In genomic region chr1:155038602-155039307, GRCh38 we compare ENCODE assay signal across 12 cellular contexts. TPM values are rescaled to one million over a fixed set of nuclear protein-coding genes. Genes with fewer than 3 reads are reported as not detected.
DNase-seq lines count a peak whose midpoint lies in the region; ATAC-seq, FAIRE-seq and TF ChIP-seq lines count a peak whose summit lies in the region.
"Had no signal": no experiment of that assay in that cellular context is flagged by ENCODE, and none has a peak within 500 bp of the region (broad histone marks: within the 10 kb centered on the region; RNA-seq: fewer than 3 reads in every experiment).

No MANE protein-coding gene starts in this region.

- no peak overlapping the region for H3K27ac Mint-ChIP-seq in activated T-cell treated with anti-CD3 and anti-CD28 coated beads, Interleukin-2, amount 50 U/mL, for 24 hours
- no peak overlapping the region for H3K27ac Mint-ChIP-seq in progenitor cell of endocrine pancreas
- no peak overlapping the region for H3K27ac Mint-ChIP-seq in naive thymus-derived CD8-positive, alpha-beta T cell
- H3K27ac Mint-ChIP-seq: activated CD4-positive, alpha-beta T cell treated with anti-CD3 and anti-CD28 coated beads, Interleukin-2, amount 10 ng/mL, durations not matched to agents 24 days and 14 days had no signal

- no peak for ATAC-seq in HepG2
- peak; percentile 89 for ATAC-seq in left lung
- no peak for ATAC-seq in naive thymus-derived CD8-positive, alpha-beta T cell
- ATAC-seq in GM18519 (IDR thresholded peaks at IDR 0.05; ENCODE audit: low FRiP score, unreplicated experiment), result no peak

- POLR2A ChIA-PET in HepG2 (lab: Yijun Ruan, JAX), result interaction anchor here (0.9 kb wide), 1 partner anchor 10 kb away, joined by 3 read pairs; no protein-coding TSS in a partner anchor
- POLR2A ChIA-PET in naive thymus-derived CD8-positive, alpha-beta T cell (lab: Charles Lee), result interaction anchor here (0.7 kb wide), 1 partner anchor 271 kb away, joined by 4 read pairs; no protein-coding TSS in a partner anchor

- no peaks in the 10 kb centered on the region for H4K20me1 ChIP-seq in HepG2 (ENCODE audit: insufficient read depth, low read length)
- no peaks in the 10 kb centered on the region for H4K20me1 ChIP-seq in mammary epithelial cell (ENCODE audit: insufficient read depth, low read length)

- peaks cover 2% of the 10 kb centered on the region for H3K27me3 Mint-ChIP-seq in activated T-cell treated with anti-CD3 and anti-CD28 coated beads, Interleukin-2, amount 50 U/mL, for 24 hours
- H3K27me3 Mint-ChIP-seq in progenitor cell of endocrine pancreas, result peaks cover 23% of the 10 kb centered on the region
- H3K27me3 Mint-ChIP-seq in naive thymus-derived CD8-positive, alpha-beta T cell, result peaks cover 1 to 19% (median 5%) of the 10 kb centered on the region in 5 donors

- TF ChIP-seq CTCF in liver (IDR thresholded peaks at IDR 0.05; ENCODE audit: low read depth, low read length, missing input control) (no peak), HepG2 (CRISPR knock-in tag; IDR thresholded peaks at IDR 0.05) (no peak), mammary epithelial cell (conservative IDR thresholded peaks at IDR 0.05 in 1 of 2, IDR thresholded peaks at IDR 0.05 in 1 of 2; ENCODE audit: extremely low read depth in 1 of 2, insufficient read depth in 1 of 2, low read depth in 1 of 2, low read length in 2 of 2) (no peak), left lung (IDR thresholded peaks at IDR 0.05) (no peak), progenitor cell of endocrine pancreas (IDR thresholded peaks at IDR 0.05; ENCODE audit: unreplicated experiment) (no peak)

- WGBS in liver, result 47% methylated on average over 8 of the region's 8 CpGs
- WGBS in HepG2 (ENCODE audit: low lambda C conversion rate), result 12% methylated on average over 8 of the region's 8 CpGs
- WGBS in mammary epithelial cell (ENCODE audit: low coverage, missing lambda C conversion rate), result 51% methylated on average over 6 of the region's 8 CpGs

- H3K27me3 ChIP-seq in liver (ENCODE audit: control insufficient read depth in 4 of 4, insufficient read depth in 4 of 4, low read length in 3 of 4) (no peaks in the 10 kb centered on the region), HepG2 (ENCODE audit: control insufficient read depth in 1 of 2, insufficient read depth in 2 of 2, low read length in 2 of 2) (peaks cover 12 to 51% of the 10 kb centered on the region in 2 experiments), mammary epithelial cell (ENCODE audit: insufficient read depth, low read length) (no peaks in the 10 kb centered on the region), left lung (no peaks in the 10 kb centered on the region)

- no peak for TF ChIP-seq EP300 in HepG2 (IDR thresholded peaks at IDR 0.05; ENCODE audit: low read depth in 2 of 2, low read length in 2 of 2)
- no peak for TF ChIP-seq EP300 in HepG2 (CRISPR knock-in tag; IDR thresholded peaks at IDR 0.05; ENCODE audit: borderline replicate concordance)

- no peak for FAIRE-seq in HepG2 (lab: Jason Lieb, UNC)
- FAIRE-seq: colon had no signal

- H3K36me3 ChIP-seq in liver (ENCODE audit: control insufficient read depth in 4 of 4, insufficient read depth in 3 of 4, low read depth in 1 of 4, low read length in 3 of 4) (no peaks in the 10 kb centered on the region), HepG2 (replicated peaks in 1 of 2; ENCODE audit: control insufficient read depth in 1 of 2, insufficient read depth in 2 of 2, low read length in 2 of 2) (no peaks in the 10 kb centered on the region), mammary epithelial cell (ENCODE audit: insufficient read depth, low read length) (no peaks in the 10 kb centered on the region), left lung (no peaks in the 10 kb centered on the region)

- no peak for TF ChIP-seq POLR2A in HepG2 (IDR thresholded peaks at IDR 0.05; ENCODE audit: insufficient read depth in 1 of 2, low read depth in 2 of 2, low read length in 2 of 2)

- H3K9me3 ChIP-seq in liver (ENCODE audit: control insufficient read depth in 4 of 4, low read length in 3 of 4), result no peaks in the 10 kb centered on the region
- H3K9me3 ChIP-seq in HepG2 (ENCODE audit: low read length), result no peaks in the 10 kb centered on the region
- no peaks in the 10 kb centered on the region for H3K9me3 ChIP-seq in mammary epithelial cell (replicated peaks; ENCODE audit: insufficient read depth, low read length)
- H3K9me3 ChIP-seq in left lung, result no peaks in the 10 kb centered on the region

- H3K27ac ChIP-seq in liver (ENCODE audit: low read depth in 1 of 2, low read length in 2 of 2) (peak overlapping the region in 1 of 2 donors; percentile 38), HepG2 (ENCODE audit: extremely low read length, insufficient read depth, low read length) (no peak overlapping the region), mammary epithelial cell (ENCODE audit: insufficient read depth, low read depth, low read length) (peak overlapping the region; percentile 33), left lung (peak overlapping the region in 1 of 2 donors; percentile 19)

- H3K4me2 ChIP-seq in HepG2 (ENCODE audit: low read depth, low read length) (no peak overlapping the region), mammary epithelial cell (ENCODE audit: insufficient read depth, low read depth, low read length) (peak overlapping the region; percentile 17)

- no peak for DNase-seq in HepG2 (ENCODE audit: low spot score)
- peak; percentile 92 for DNase-seq in mammary epithelial cell
- peak in 1 of 2 donors; percentile 54 for DNase-seq in left lung
- DNase-seq in activated T-cell treated with anti-CD3 and anti-CD28 coated beads, Interleukin-2, amount 50 U/mL, for 24 hours, result no peak
- DNase-seq in progenitor cell of endocrine pancreas (ENCODE audit: low spot score, unreplicated experiment), result no peak
- DNase-seq in naive thymus-derived CD8-positive, alpha-beta T cell, result no peak
- DNase-seq: activated CD4-positive, alpha-beta T cell treated with anti-CD3 and anti-CD28 coated beads, Interleukin-2, amount 10 ng/mL, durations not matched to agents 24 days and 14 days; activated gamma-delta T cell; NCI-H526 had no signal

- BruUV-seq in HepG2 (replicated peaks; lab: Mats Ljungman, UMichigan) (no TSS peak), mammary epithelial cell (replicated peaks; lab: Mats Ljungman, UMichigan) (no TSS peak)

- dilution Hi-C loops in mammary epithelial cell (cut with HindIII; ENCODE audit: low sequenced_read_pairs), result no loop called here

- CTCF ChIA-PET in HepG2 (lab: Yijun Ruan, JAX; ENCODE audit: low intra/inter-chr PET ratio, low total read pairs) (no interaction called here), mammary epithelial cell (lab: Charles Lee; ENCODE audit: low non-redundant PET) (interaction anchor here (0.6 to 1.1 kb wide), 3 partner anchors 9 to 46 kb away, joined by 4 to 5 read pairs (median 5); no protein-coding TSS in a partner anchor)

- no peak overlapping the region for H2AFZ ChIP-seq in HepG2 (ENCODE audit: low read length)
- peak overlapping the region; percentile 54 for H2AFZ ChIP-seq in mammary epithelial cell (ENCODE audit: low read depth, low read length)

- H3K4me3 Mint-ChIP-seq in activated T-cell treated with anti-CD3 and anti-CD28 coated beads, Interleukin-2, amount 50 U/mL, for 24 hours, result no peak overlapping the region
- H3K4me3 Mint-ChIP-seq in progenitor cell of endocrine pancreas (ENCODE audit: low read depth), result no peak overlapping the region
- H3K4me3 Mint-ChIP-seq in naive thymus-derived CD8-positive, alpha-beta T cell, result no peak overlapping the region
- H3K4me3 Mint-ChIP-seq: activated CD4-positive, alpha-beta T cell treated with anti-CD3 and anti-CD28 coated beads, Interleukin-2, amount 10 ng/mL, durations not matched to agents 24 days and 14 days had no signal

- H3K4me3 ChIP-seq in liver (ENCODE audit: low read depth in 1 of 3, low read length in 3 of 3), result no peak overlapping the region
- no peak overlapping the region for H3K4me3 ChIP-seq in HepG2 (replicated peaks in 1 of 3; ENCODE audit: insufficient read depth in 1 of 3, low read depth in 2 of 3, low read length in 3 of 3)
- H3K4me3 ChIP-seq in mammary epithelial cell (replicated peaks in 1 of 3; ENCODE audit: insufficient read depth in 1 of 3, low read depth in 2 of 3, low read length in 3 of 3), result no peak overlapping the region
- no peak overlapping the region for H3K4me3 ChIP-seq in left lung

- TF ChIP-seq RAD21 in liver (IDR thresholded peaks at IDR 0.05) (no peak), HepG2 (CRISPR knock-in tag; IDR thresholded peaks at IDR 0.05) (no peak)

- H3K36me3 Mint-ChIP-seq in activated T-cell treated with anti-CD3 and anti-CD28 coated beads, Interleukin-2, amount 50 U/mL, for 24 hours (ENCODE audit: low read depth), result no peaks in the 10 kb centered on the region
- H3K36me3 Mint-ChIP-seq in progenitor cell of endocrine pancreas (ENCODE audit: insufficient read depth), result no peaks in the 10 kb centered on the region
- no peaks in the 10 kb centered on the region for H3K36me3 Mint-ChIP-seq in naive thymus-derived CD8-positive, alpha-beta T cell

- intact Hi-C loops in HepG2 (cut with micrococcal nuclease; ENCODE audit: unreplicated experiment), result no loop called here
- intact Hi-C loops in mammary epithelial cell (cut with micrococcal nuclease), result no loop called here
- intact Hi-C loops in left lung (cut with DNase I), result no loop called here

- no peak overlapping the region for H3K9ac ChIP-seq in liver (ENCODE audit: low read depth in 1 of 2, low read length in 2 of 2)
- H3K9ac ChIP-seq in HepG2 (ENCODE audit: insufficient read depth, low read depth, low read length), result no peak overlapping the region
- no peak overlapping the region for H3K9ac ChIP-seq in mammary epithelial cell (ENCODE audit: insufficient read depth, low read length)

- in situ Hi-C loops in HepG2 (cut with HindIII; ENCODE audit: extremely low pct_ligation_motif_present, low pct_unique_long_range_greater_than_20kb) (no loop called here), mammary epithelial cell (cut with MboI; ENCODE audit: low sequenced_read_pairs in 2 of 2) (no loop called here)

- H3K9me3 Mint-ChIP-seq in activated T-cell treated with anti-CD3 and anti-CD28 coated beads, Interleukin-2, amount 50 U/mL, for 24 hours, result no peaks in the 10 kb centered on the region
- H3K9me3 Mint-ChIP-seq in progenitor cell of endocrine pancreas (ENCODE audit: low read depth), result no peaks in the 10 kb centered on the region
- no peaks in the 10 kb centered on the region for H3K9me3 Mint-ChIP-seq in naive thymus-derived CD8-positive, alpha-beta T cell
- H3K9me3 Mint-ChIP-seq: activated CD4-positive, alpha-beta T cell treated with anti-CD3 and anti-CD28 coated beads, Interleukin-2, amount 10 ng/mL, durations not matched to agents 24 days and 14 days had no signal

- H3K79me2 ChIP-seq in HepG2 (ENCODE audit: insufficient read depth, low read length) (no peaks in the 10 kb centered on the region), mammary epithelial cell (ENCODE audit: insufficient read depth, low read length) (no peaks in the 10 kb centered on the region)

- peaks cover 6 to 26% (median 17%) of the 10 kb centered on the region in 4 donors for H3K4me1 ChIP-seq in liver (ENCODE audit: control insufficient read depth in 4 of 4, insufficient read depth in 4 of 4, low read length in 3 of 4)
- H3K4me1 ChIP-seq in HepG2 (ENCODE audit: insufficient read depth, low read length), result peaks cover 35% of the 10 kb centered on the region
- peaks cover 30% of the 10 kb centered on the region for H3K4me1 ChIP-seq in mammary epithelial cell (ENCODE audit: insufficient read depth, low read length)
- H3K4me1 ChIP-seq in left lung, result peaks cover 0 to 28% of the 10 kb centered on the region in 2 donors

- no peaks in the 10 kb centered on the region for H3K4me1 Mint-ChIP-seq in activated T-cell treated with anti-CD3 and anti-CD28 coated beads, Interleukin-2, amount 50 U/mL, for 24 hours (ENCODE audit: low read depth)
- peaks cover 5% of the 10 kb centered on the region for H3K4me1 Mint-ChIP-seq in progenitor cell of endocrine pancreas (ENCODE audit: low read depth)
- H3K4me1 Mint-ChIP-seq in naive thymus-derived CD8-positive, alpha-beta T cell, result peaks cover 0 to under 1% (median 0%) of the 10 kb centered on the region in 4 donors

RNA-seq across cellular contexts. Expression of gene DCST1, which starts 5.1 kb away (rescaled TPM):
- not detected for total RNA-seq in liver
- not detected for polyA plus RNA-seq in liver
- total RNA-seq in HepG2 (2016; rRNA removed; fragmentation: Illumina TruSeq; extraction: Trizol), result not detected in 2 replicates
- not detected in 2 replicates for total RNA-seq in HepG2 (2016; cell fraction: cytosol; rRNA removed; fragmentation: Illumina TruSeq; extraction: Trizol; ENCODE audit: low read depth)
- not detected in 2 replicates for total RNA-seq in HepG2 (2016; cell fraction: insoluble cytoplasmic fraction; rRNA removed; fragmentation: Illumina TruSeq; extraction: Trizol)
- total RNA-seq in HepG2 (2016; cell fraction: membrane; rRNA removed; fragmentation: Illumina TruSeq; extraction: Trizol), result not detected in 2 replicates
- not detected in 2 replicates for total RNA-seq in HepG2 (2016; cell fraction: nucleus; rRNA removed; fragmentation: Illumina TruSeq; extraction: Trizol)
- polyA plus RNA-seq in HepG2 (2011; rRNA removed), result 0.04 TPM in 1 of 2 replicates, not detected in the other
- not detected in 2 replicates for polyA plus RNA-seq in HepG2 (2011; cell fraction: cytosol; rRNA removed)
- polyA plus RNA-seq in HepG2 (2011; cell fraction: nucleus; rRNA removed), result 0.19 and 0.24 TPM in 2 replicates
- polyA plus RNA-seq in HepG2 (2012), result not detected in 2 replicates
- not detected in 2 replicates for polyA plus RNA-seq in HepG2 (2016; cell fraction: cytosol; fragmentation: Illumina TruSeq; extraction: Trizol; ENCODE audit: low read depth)
- polyA plus RNA-seq in HepG2 (2016; cell fraction: insoluble cytoplasmic fraction; fragmentation: Illumina TruSeq; extraction: Trizol; ENCODE audit: low read depth), result not detected in 2 replicates
- polyA plus RNA-seq in HepG2 (2016; cell fraction: membrane; fragmentation: Illumina TruSeq; extraction: Trizol; ENCODE audit: low read depth), result not detected in 2 replicates
- polyA plus RNA-seq in HepG2 (2016; cell fraction: nucleus; fragmentation: Illumina TruSeq; extraction: Trizol; ENCODE audit: insufficient read depth, low read depth), result not detected in 2 replicates
- not detected in 2 replicates for polyA minus RNA-seq in HepG2 (2011; rRNA and poly(A)+ RNA removed; ENCODE audit: low replicate concordance)
- not detected in 2 replicates for polyA minus RNA-seq in HepG2 (2011; cell fraction: cytosol; rRNA and poly(A)+ RNA removed)
- not detected in 2 replicates for polyA minus RNA-seq in HepG2 (2011; cell fraction: nucleus; rRNA and poly(A)+ RNA removed)
- not detected for total RNA-seq in mammary epithelial cell
- not detected for polyA plus RNA-seq in mammary epithelial cell
- polyA minus RNA-seq in mammary epithelial cell, result not detected
- not detected for total RNA-seq in left lung
- total RNA-seq in progenitor cell of endocrine pancreas, result not detected in 2 replicates
- not detected for total RNA-seq in naive thymus-derived CD8-positive, alpha-beta T cell
- not detected for polyA plus RNA-seq in naive thymus-derived CD8-positive, alpha-beta T cell
- total RNA-seq: activated CD4-positive, alpha-beta T cell treated with anti-CD3 and anti-CD28 coated beads, Interleukin-2, amount 10 ng/mL, durations not matched to agents 24 days and 14 days had no signal

RNA-seq across cellular contexts. Expression of gene DCST2, which starts 5.2 kb away (rescaled TPM):
- total RNA-seq in liver (under 1 TPM in 1 of 2 donors, not detected in 1; 0.25 TPM), HepG2 (2016; rRNA removed; fragmentation: Illumina TruSeq; extraction: Trizol) (not detected in 2 replicates), mammary epithelial cell (under 1 TPM; 0.33 to 0.66 TPM), left lung (1 to 10 TPM in 1 of 2 donors, under 1 TPM in 1; 0.60 to 1.3 TPM), progenitor cell of endocrine pancreas (2.2 TPM in 2 replicates)
- polyA plus RNA-seq in liver (under 1 TPM; 0.27 to 0.53 TPM), HepG2 (2011; rRNA removed) (0.74 and 0.80 TPM in 2 replicates), mammary epithelial cell (0.15 TPM)
- total RNA-seq in HepG2 (2016; cell fraction: cytosol; rRNA removed; fragmentation: Illumina TruSeq; extraction: Trizol; ENCODE audit: low read depth), result not detected in 2 replicates
- total RNA-seq in HepG2 (2016; cell fraction: insoluble cytoplasmic fraction; rRNA removed; fragmentation: Illumina TruSeq; extraction: Trizol), result not detected in 2 replicates
- not detected in 2 replicates for total RNA-seq in HepG2 (2016; cell fraction: membrane; rRNA removed; fragmentation: Illumina TruSeq; extraction: Trizol)
- not detected in 2 replicates for total RNA-seq in HepG2 (2016; cell fraction: nucleus; rRNA removed; fragmentation: Illumina TruSeq; extraction: Trizol)
- polyA plus RNA-seq in HepG2 (2011; cell fraction: cytosol; rRNA removed), result 0.17 and 0.19 TPM in 2 replicates
- polyA plus RNA-seq in HepG2 (2011; cell fraction: nucleus; rRNA removed), result 7.8 and 11.4 TPM in 2 replicates
- 0.35 and 1.6 TPM in 2 replicates for polyA plus RNA-seq in HepG2 (2012)
- polyA plus RNA-seq in HepG2 (2016; cell fraction: cytosol; fragmentation: Illumina TruSeq; extraction: Trizol; ENCODE audit: low read depth), result 0.29 TPM in 1 of 2 replicates, not detected in the other
- not detected in 2 replicates for polyA plus RNA-seq in HepG2 (2016; cell fraction: insoluble cytoplasmic fraction; fragmentation: Illumina TruSeq; extraction: Trizol; ENCODE audit: low read depth)
- polyA plus RNA-seq in HepG2 (2016; cell fraction: membrane; fragmentation: Illumina TruSeq; extraction: Trizol; ENCODE audit: low read depth), result not detected in 2 replicates
- 0.29 TPM in 1 of 2 replicates, not detected in the other for polyA plus RNA-seq in HepG2 (2016; cell fraction: nucleus; fragmentation: Illumina TruSeq; extraction: Trizol; ENCODE audit: insufficient read depth, low read depth)
- polyA minus RNA-seq in HepG2 (2011; rRNA and poly(A)+ RNA removed; ENCODE audit: low replicate concordance), result 0.08 and 2.6 TPM in 2 replicates
- not detected in 2 replicates for polyA minus RNA-seq in HepG2 (2011; cell fraction: cytosol; rRNA and poly(A)+ RNA removed)
- polyA minus RNA-seq in HepG2 (2011; cell fraction: nucleus; rRNA and poly(A)+ RNA removed), result 0.37 TPM in 1 of 2 replicates, not detected in the other
- polyA minus RNA-seq in mammary epithelial cell, result not detected
- total RNA-seq in naive thymus-derived CD8-positive, alpha-beta T cell, result 1 to 10 TPM in 1 of 2 experiments, under 1 TPM in 1; 0.83 to 1.1 TPM
- polyA plus RNA-seq in naive thymus-derived CD8-positive, alpha-beta T cell, result not detected

RNA-seq across cellular contexts. Expression of gene ADAM15, which starts 12.4 kb away (rescaled TPM):
- total RNA-seq in liver (10 to 100 TPM; 10.8 to 26.8 TPM), HepG2 (2016; rRNA removed; fragmentation: Illumina TruSeq; extraction: Trizol) (12.3 and 25.6 TPM in 2 replicates), mammary epithelial cell (100 to 1,000 TPM; 111 to 127 TPM), left lung (100 to 1,000 TPM; 116 to 172 TPM), progenitor cell of endocrine pancreas (20.9 and 22.1 TPM in 2 replicates)
- polyA plus RNA-seq in liver (10 to 100 TPM; 16.0 to 19.0 TPM), HepG2 (2011; rRNA removed) (17.9 and 24.0 TPM in 2 replicates), mammary epithelial cell (129 TPM)
- 9.4 and 10.0 TPM in 2 replicates for total RNA-seq in HepG2 (2016; cell fraction: cytosol; rRNA removed; fragmentation: Illumina TruSeq; extraction: Trizol; ENCODE audit: low read depth)
- total RNA-seq in HepG2 (2016; cell fraction: insoluble cytoplasmic fraction; rRNA removed; fragmentation: Illumina TruSeq; extraction: Trizol), result 11.8 and 25.5 TPM in 2 replicates
- 12.6 and 15.4 TPM in 2 replicates for total RNA-seq in HepG2 (2016; cell fraction: membrane; rRNA removed; fragmentation: Illumina TruSeq; extraction: Trizol)
- total RNA-seq in HepG2 (2016; cell fraction: nucleus; rRNA removed; fragmentation: Illumina TruSeq; extraction: Trizol), result 22.9 and 27.4 TPM in 2 replicates
- 12.5 and 21.6 TPM in 2 replicates for polyA plus RNA-seq in HepG2 (2011; cell fraction: cytosol; rRNA removed)
- 100 and 115 TPM in 2 replicates for polyA plus RNA-seq in HepG2 (2011; cell fraction: nucleus; rRNA removed)
- polyA plus RNA-seq in HepG2 (2012), result 14.8 and 20.2 TPM in 2 replicates
- polyA plus RNA-seq in HepG2 (2016; cell fraction: cytosol; fragmentation: Illumina TruSeq; extraction: Trizol; ENCODE audit: low read depth), result 8.0 and 8.2 TPM in 2 replicates
- polyA plus RNA-seq in HepG2 (2016; cell fraction: insoluble cytoplasmic fraction; fragmentation: Illumina TruSeq; extraction: Trizol; ENCODE audit: low read depth), result 10.2 and 14.0 TPM in 2 replicates
- polyA plus RNA-seq in HepG2 (2016; cell fraction: membrane; fragmentation: Illumina TruSeq; extraction: Trizol; ENCODE audit: low read depth), result 11.2 and 16.1 TPM in 2 replicates
- 65.2 and 66.0 TPM in 2 replicates for polyA plus RNA-seq in HepG2 (2016; cell fraction: nucleus; fragmentation: Illumina TruSeq; extraction: Trizol; ENCODE audit: insufficient read depth, low read depth)
- 69.0 and 416 TPM in 2 replicates for polyA minus RNA-seq in HepG2 (2011; rRNA and poly(A)+ RNA removed; ENCODE audit: low replicate concordance)
- polyA minus RNA-seq in HepG2 (2011; cell fraction: cytosol; rRNA and poly(A)+ RNA removed), result 13.6 and 23.7 TPM in 2 replicates
- 19.4 and 22.5 TPM in 2 replicates for polyA minus RNA-seq in HepG2 (2011; cell fraction: nucleus; rRNA and poly(A)+ RNA removed)
- 284 TPM for polyA minus RNA-seq in mammary epithelial cell
- total RNA-seq in naive thymus-derived CD8-positive, alpha-beta T cell, result 10 to 100 TPM; 21.1 to 21.9 TPM
- polyA plus RNA-seq in naive thymus-derived CD8-positive, alpha-beta T cell, result 1 to 10 TPM; 2.8 to 4.5 (median 3.1) TPM

RNA-seq across cellular contexts. Expression of gene EFNA4, which starts 24.8 kb away (rescaled TPM):
- total RNA-seq in liver (1 to 10 TPM; 1.8 to 2.9 TPM), HepG2 (2016; rRNA removed; fragmentation: Illumina TruSeq; extraction: Trizol) (9.3 and 17.2 TPM in 2 replicates), mammary epithelial cell (1 to 10 TPM; 5.0 to 5.8 TPM), left lung (10 to 100 TPM in 1 of 2 donors, 1 to 10 TPM in 1; 8.6 to 11.2 TPM), progenitor cell of endocrine pancreas (45.5 and 46.8 TPM in 2 replicates)
- polyA plus RNA-seq in liver (1 to 10 TPM; 3.6 to 4.7 TPM), HepG2 (2011; rRNA removed) (12.0 and 13.9 TPM in 2 replicates), mammary epithelial cell (8.4 TPM)
- total RNA-seq in HepG2 (2016; cell fraction: cytosol; rRNA removed; fragmentation: Illumina TruSeq; extraction: Trizol; ENCODE audit: low read depth), result 7.3 and 8.5 TPM in 2 replicates
- total RNA-seq in HepG2 (2016; cell fraction: insoluble cytoplasmic fraction; rRNA removed; fragmentation: Illumina TruSeq; extraction: Trizol), result 11.0 and 17.1 TPM in 2 replicates
- 8.8 and 11.0 TPM in 2 replicates for total RNA-seq in HepG2 (2016; cell fraction: membrane; rRNA removed; fragmentation: Illumina TruSeq; extraction: Trizol)
- 11.6 and 14.7 TPM in 2 replicates for total RNA-seq in HepG2 (2016; cell fraction: nucleus; rRNA removed; fragmentation: Illumina TruSeq; extraction: Trizol)
- 10.6 and 13.8 TPM in 2 replicates for polyA plus RNA-seq in HepG2 (2011; cell fraction: cytosol; rRNA removed)
- 8.4 and 8.6 TPM in 2 replicates for polyA plus RNA-seq in HepG2 (2011; cell fraction: nucleus; rRNA removed)
- 6.5 and 7.0 TPM in 2 replicates for polyA plus RNA-seq in HepG2 (2012)
- 3.8 and 4.4 TPM in 2 replicates for polyA plus RNA-seq in HepG2 (2016; cell fraction: cytosol; fragmentation: Illumina TruSeq; extraction: Trizol; ENCODE audit: low read depth)
- 9.8 and 11.5 TPM in 2 replicates for polyA plus RNA-seq in HepG2 (2016; cell fraction: insoluble cytoplasmic fraction; fragmentation: Illumina TruSeq; extraction: Trizol; ENCODE audit: low read depth)
- 5.1 and 5.2 TPM in 2 replicates for polyA plus RNA-seq in HepG2 (2016; cell fraction: membrane; fragmentation: Illumina TruSeq; extraction: Trizol; ENCODE audit: low read depth)
- 25.7 and 27.9 TPM in 2 replicates for polyA plus RNA-seq in HepG2 (2016; cell fraction: nucleus; fragmentation: Illumina TruSeq; extraction: Trizol; ENCODE audit: insufficient read depth, low read depth)
- polyA minus RNA-seq in HepG2 (2011; rRNA and poly(A)+ RNA removed; ENCODE audit: low replicate concordance), result 11.1 and 12.4 TPM in 2 replicates
- polyA minus RNA-seq in HepG2 (2011; cell fraction: cytosol; rRNA and poly(A)+ RNA removed), result 4.8 and 5.1 TPM in 2 replicates
- 2.4 and 3.6 TPM in 2 replicates for polyA minus RNA-seq in HepG2 (2011; cell fraction: nucleus; rRNA and poly(A)+ RNA removed)
- polyA minus RNA-seq in mammary epithelial cell, result 6.8 TPM
- total RNA-seq in naive thymus-derived CD8-positive, alpha-beta T cell, result 1 to 10 TPM; 4.6 to 5.3 TPM
- polyA plus RNA-seq in naive thymus-derived CD8-positive, alpha-beta T cell, result 1 to 10 TPM; 1.0 to 2.6 (median 1.1) TPM

RNA-seq across cellular contexts. Expression of gene ZBTB7B, which starts 36.2 kb away (rescaled TPM):
- total RNA-seq in liver (10 to 100 TPM; 10.3 to 50.2 TPM), HepG2 (2016; rRNA removed; fragmentation: Illumina TruSeq; extraction: Trizol) (10.1 and 15.5 TPM in 2 replicates), mammary epithelial cell (10 to 100 TPM; 33.0 to 51.9 TPM), left lung (100 to 1,000 TPM in 1 of 2 donors, 10 to 100 TPM in 1; 60.5 to 104 TPM), progenitor cell of endocrine pancreas (28.9 and 29.9 TPM in 2 replicates)
- polyA plus RNA-seq in liver (10 to 100 TPM in 1 of 2 donors, 1 to 10 TPM in 1; 7.0 to 31.9 TPM), HepG2 (2011; rRNA removed) (17.5 and 22.3 TPM in 2 replicates), mammary epithelial cell (22.2 TPM)
- 2.1 and 2.9 TPM in 2 replicates for total RNA-seq in HepG2 (2016; cell fraction: cytosol; rRNA removed; fragmentation: Illumina TruSeq; extraction: Trizol; ENCODE audit: low read depth)
- 9.4 and 15.2 TPM in 2 replicates for total RNA-seq in HepG2 (2016; cell fraction: insoluble cytoplasmic fraction; rRNA removed; fragmentation: Illumina TruSeq; extraction: Trizol)
- total RNA-seq in HepG2 (2016; cell fraction: membrane; rRNA removed; fragmentation: Illumina TruSeq; extraction: Trizol), result 7.3 and 8.2 TPM in 2 replicates
- total RNA-seq in HepG2 (2016; cell fraction: nucleus; rRNA removed; fragmentation: Illumina TruSeq; extraction: Trizol), result 12.6 TPM in 2 replicates
- 15.0 and 19.2 TPM in 2 replicates for polyA plus RNA-seq in HepG2 (2011; cell fraction: cytosol; rRNA removed)
- 45.5 and 50.7 TPM in 2 replicates for polyA plus RNA-seq in HepG2 (2011; cell fraction: nucleus; rRNA removed)
- 9.8 and 10.8 TPM in 2 replicates for polyA plus RNA-seq in HepG2 (2012)
- polyA plus RNA-seq in HepG2 (2016; cell fraction: cytosol; fragmentation: Illumina TruSeq; extraction: Trizol; ENCODE audit: low read depth), result 1.1 and 1.7 TPM in 2 replicates
- polyA plus RNA-seq in HepG2 (2016; cell fraction: insoluble cytoplasmic fraction; fragmentation: Illumina TruSeq; extraction: Trizol; ENCODE audit: low read depth), result 10.5 and 12.2 TPM in 2 replicates
- 4.4 and 5.4 TPM in 2 replicates for polyA plus RNA-seq in HepG2 (2016; cell fraction: membrane; fragmentation: Illumina TruSeq; extraction: Trizol; ENCODE audit: low read depth)
- polyA plus RNA-seq in HepG2 (2016; cell fraction: nucleus; fragmentation: Illumina TruSeq; extraction: Trizol; ENCODE audit: insufficient read depth, low read depth), result 31.6 and 39.9 TPM in 2 replicates
- 32.5 and 45.9 TPM in 2 replicates for polyA minus RNA-seq in HepG2 (2011; rRNA and poly(A)+ RNA removed; ENCODE audit: low replicate concordance)
- polyA minus RNA-seq in HepG2 (2011; cell fraction: cytosol; rRNA and poly(A)+ RNA removed), result 9.9 and 13.2 TPM in 2 replicates
- 10.3 and 13.3 TPM in 2 replicates for polyA minus RNA-seq in HepG2 (2011; cell fraction: nucleus; rRNA and poly(A)+ RNA removed)
- polyA minus RNA-seq in mammary epithelial cell, result 17.8 TPM
- total RNA-seq in naive thymus-derived CD8-positive, alpha-beta T cell, result 10 to 100 TPM; 12.9 to 13.1 TPM
- under 1 TPM; 0.12 to 0.59 (median 0.46) TPM for polyA plus RNA-seq in naive thymus-derived CD8-positive, alpha-beta T cell
